ENCODE assay signal across 7 cellular contexts in genomic region chr7:76173566-76174205, GRCh38. TPM values are rescaled to one million over a fixed set of nuclear protein-coding genes. Genes with fewer than 3 reads are reported as not detected.
"Had no signal": no experiment of that assay in that cellular context is flagged by ENCODE, and none has a peak within 500 bp of the region (broad histone marks: within the 10 kb centered on the region; RNA-seq: fewer than 3 reads in every experiment).

No MANE protein-coding gene starts in this region.

- FAIRE-seq: H1, H54 had no signal

- H2AFZ ChIP-seq: GM23338 had no signal

- H3K4me3 ChIP-seq: GM23338 had no signal

- DNase-seq: H9, HCEC 1CT, KG1 had no signal

- ATAC-seq: GM23338 had no signal

- H3K4me2 ChIP-seq: GM23338 had no signal

RNA-seq across cellular contexts. Expression of gene SRRM3, which starts 28.0 kb away (rescaled TPM):
- polyA plus RNA-seq: IgD-negative memory B cell had no signal
